16 cellular contexts compared by ENCODE assay signal in genomic region chr2:241279828-241280227, GRCh38. TPM values are rescaled to one million over a fixed set of nuclear protein-coding genes. Genes with fewer than 3 reads are reported as not detected.
A peak's percentile ranks its signal among the peaks of the same experiment; 100 is the strongest.
DNase-seq lines count a peak whose midpoint lies in the region; ATAC-seq and TF ChIP-seq lines count a peak whose summit lies in the region.
"Had no signal": no experiment of that assay in that cellular context is flagged by ENCODE, and none has a peak within 500 bp of the region (broad histone marks: within the 10 kb centered on the region; RNA-seq: fewer than 3 reads in every experiment).

No MANE protein-coding gene starts in this region.

- no peak for TF ChIP-seq POLR2A in prostate gland (IDR thresholded peaks at IDR 0.05)

- H3K27ac ChIP-seq in right atrium auricular region (no peak overlapping the region), RWPE1 (peak overlapping the region; percentile 45; the same call in 1 of the 2 replicates), prostate gland (no peak overlapping the region)
- H3K27ac ChIP-seq: gastrocnemius medialis, right lobe of liver had no signal

- no peaks in the 10 kb centered on the region for H3K27me3 ChIP-seq in right atrium auricular region
- H3K27me3 ChIP-seq in prostate gland (replicated peaks; ENCODE audit: insufficient read depth) = no peaks in the 10 kb centered on the region
- H3K27me3 ChIP-seq: gastrocnemius medialis, right lobe of liver had no signal

- intact Hi-C loops in Right ventricle myocardium inferior (cut with DNase I) = no loop called here
- intact Hi-C loops in prostate gland (cut with DNase I) = no loop called here

- WGBS in prostate gland = 85% methylated on average over 3 of the region's 3 CpGs

- H3K36me3 ChIP-seq in right atrium auricular region (no peaks in the 10 kb centered on the region), prostate gland (no peaks in the 10 kb centered on the region)
- H3K36me3 ChIP-seq: gastrocnemius medialis, right lobe of liver had no signal

- DNase-seq in right atrium auricular region (ENCODE audit: low spot score) (peak; percentile 21), Right ventricle myocardium inferior (ENCODE audit: missing footprints) (no peak), RWPE1 (ENCODE audit: low spot score) (no peak), left lobe of liver (ENCODE audit: low spot score) (no peak), prostate gland (ENCODE audit: low spot score) (no peak), NCI-H524 (lab: John Stamatoyannopoulos, UW) (no peak), NCI-H187 treated with DMSO at 0.1 percent for 48 hours (lab: John Stamatoyannopoulos, UW) (no peak)
- DNase-seq: activated CD4-positive, alpha-beta T cell treated with anti-CD3 and anti-CD28 coated beads for 4 hours; activated effector memory CD4-positive, alpha-beta T cell treated with Interleukin-2 at 50 U/mL for 16 hours; gastrocnemius medialis; NCI-H1417 treated with DMSO at 0.1 percent for 48 hours; NCI-H2227 treated with DMSO at 0.1 percent for 48 hours; nucleus accumbens; right lobe of liver; stimulated activated naive CD4-positive, alpha-beta T cell had no signal

- H3K4me3 ChIP-seq in right atrium auricular region (no peak overlapping the region), prostate gland (no peak overlapping the region)
- H3K4me3 ChIP-seq: gastrocnemius medialis, right lobe of liver had no signal

- H3K9me3 ChIP-seq in right atrium auricular region (no peaks in the 10 kb centered on the region), prostate gland (no peaks in the 10 kb centered on the region)
- H3K9me3 ChIP-seq: gastrocnemius medialis, right lobe of liver had no signal

- ATAC-seq in Right ventricle myocardium inferior (no peak), left lobe of liver (peak; percentile 11), GM21390 (IDR thresholded peaks at IDR 0.05; ENCODE audit: unreplicated experiment) (no peak)
- ATAC-seq: gastrocnemius medialis had no signal

- CTCF ChIA-PET in RWPE1 (lab: Yijun Ruan, JAX) = interaction anchor here (0.7 kb wide), 1 partner anchor 429 kb away, joined by 3 read pairs; no protein-coding TSS in a partner anchor

- H3K4me1 ChIP-seq in right atrium auricular region (no peaks in the 10 kb centered on the region), prostate gland (replicated peaks) (no peaks in the 10 kb centered on the region)

- no peak for TF ChIP-seq CTCF in right atrium auricular region (IDR thresholded peaks at IDR 0.05)
- no peak for TF ChIP-seq CTCF in RWPE1 (conservative IDR thresholded peaks at IDR 0.05; ENCODE audit: low read depth)
- no peak for TF ChIP-seq CTCF in prostate gland (IDR thresholded peaks at IDR 0.05)

- POLR2A ChIA-PET in RWPE1 (lab: Yijun Ruan, JAX; ENCODE audit: low non-redundant PET) = interaction anchor here (0.6 kb wide), 1 partner anchor 90 kb away, joined by 3 read pairs; no protein-coding TSS in a partner anchor

RNA-seq across cellular contexts. Expression of gene HDLBP, which starts 35.6 kb away (rescaled TPM):
- total RNA-seq in right atrium auricular region (100 to 1,000 TPM; 274 to 287 TPM), Right ventricle myocardium inferior (393 TPM), left lobe of liver (490 TPM), prostate gland (100 to 1,000 TPM; 529 to 612 TPM)

RNA-seq across cellular contexts. Expression of gene SEPTIN2, which starts 35.9 kb away (rescaled TPM):
- 100 to 1,000 TPM; 143 to 193 TPM for total RNA-seq in right atrium auricular region
- total RNA-seq in Right ventricle myocardium inferior = 150 TPM
- total RNA-seq in left lobe of liver = 74.5 TPM
- 100 to 1,000 TPM; 202 to 284 TPM for total RNA-seq in prostate gland
